ENCODE assay signal across 16 cellular contexts in the genomic region with DNA sequence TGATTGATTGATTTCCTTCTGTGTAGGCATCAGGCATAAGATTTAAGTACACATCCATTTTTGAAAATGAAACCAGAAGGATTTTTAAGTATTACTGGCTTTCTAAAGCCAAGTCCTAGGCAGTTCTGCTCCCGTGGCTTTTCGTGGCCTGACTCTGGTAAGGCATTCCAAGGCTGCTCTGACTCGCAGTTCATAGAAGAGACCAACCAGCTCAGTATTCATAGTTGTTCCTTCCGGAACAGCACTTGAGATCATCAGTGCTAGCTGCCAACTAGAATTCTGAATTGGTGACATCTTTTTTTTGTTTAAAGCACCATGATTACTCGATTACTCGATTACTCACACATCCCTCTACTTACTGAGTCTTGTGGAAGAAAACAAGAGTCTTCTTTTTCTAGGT. TPM values are rescaled to one million over a fixed set of nuclear protein-coding genes. Genes with fewer than 3 reads are reported as not detected.
A peak's percentile ranks its signal among the peaks of the same experiment; 100 is the strongest.
DNase-seq lines count a peak whose midpoint lies in the region; ATAC-seq, FAIRE-seq and TF ChIP-seq lines count a peak whose summit lies in the region.
"Had no signal": no experiment of that assay in that cellular context is flagged by ENCODE, and none has a peak within 500 bp of the region (broad histone marks: within the 10 kb centered on the region; RNA-seq: fewer than 3 reads in every experiment).

No MANE protein-coding gene starts in this region.

- no peaks in the 10 kb centered on the region for H3K4me1 ChIP-seq in CD8-positive, alpha-beta T cell (ENCODE audit: insufficient read depth, low read length)
- no peaks in the 10 kb centered on the region for H3K4me1 ChIP-seq in endothelial cell of umbilical vein (ENCODE audit: control insufficient read depth, extremely low read depth, insufficient read depth, low read length)
- H3K4me1 ChIP-seq: lower lobe of right lung, tibial artery had no signal

- H3K4me3 ChIP-seq in CD8-positive, alpha-beta T cell (ENCODE audit: low read depth, low read length), result no peak overlapping the region
- no peak overlapping the region for H3K4me3 ChIP-seq in endothelial cell of umbilical vein (replicated peaks in 1 of 3; ENCODE audit: insufficient read depth in 1 of 3, low read depth in 1 of 3, low read length in 3 of 3)
- no peak overlapping the region for H3K4me3 ChIP-seq in H7 (ENCODE audit: insufficient read depth, low read depth, low read length)
- H3K4me3 ChIP-seq: lower lobe of right lung, PC-9, tibial artery had no signal

- H3K9me3 ChIP-seq in CD8-positive, alpha-beta T cell (ENCODE audit: low read length), result no peaks in the 10 kb centered on the region
- no peaks in the 10 kb centered on the region for H3K9me3 ChIP-seq in endothelial cell of umbilical vein (replicated peaks; ENCODE audit: control insufficient read depth, insufficient read depth, low read length)
- H3K9me3 ChIP-seq: lower lobe of right lung, tibial artery had no signal

- no peak overlapping the region for H3K4me3 Mint-ChIP-seq in CD8-positive, alpha-beta T cell
- H3K4me3 Mint-ChIP-seq: activated naive CD4-positive, alpha-beta T cell treated with anti-CD3 and anti-CD28 coated beads for 36 hours; T-helper 1 cell treated with Interleukin-12 subunit alpha and Interleukin-12 subunit beta and Interleukin-4 antibody, amounts not matched to agents 30 μg/mL and 1 μg/mL, for 36 hours had no signal

- H3K9me1 ChIP-seq in endothelial cell of umbilical vein (replicated peaks; ENCODE audit: control insufficient read depth, extremely low read depth, insufficient read depth, low read length), result no peaks in the 10 kb centered on the region

- no peak overlapping the region for H3K27ac ChIP-seq in CD8-positive, alpha-beta T cell (ENCODE audit: low read depth, low read length)
- H3K27ac ChIP-seq in endothelial cell of umbilical vein (ENCODE audit: insufficient read depth, low read depth, low read length), result no peak overlapping the region
- H3K27ac ChIP-seq: lower lobe of right lung, PC-9, tibial artery had no signal

- H2AFZ ChIP-seq in endothelial cell of umbilical vein (ENCODE audit: low read depth, low read length), result no peak overlapping the region
- H2AFZ ChIP-seq: PC-9 had no signal

- no peaks in the 10 kb centered on the region for H3K9me3 Mint-ChIP-seq in CD8-positive, alpha-beta T cell
- H3K9me3 Mint-ChIP-seq: activated naive CD4-positive, alpha-beta T cell treated with anti-CD3 and anti-CD28 coated beads for 36 hours; T-helper 1 cell treated with Interleukin-12 subunit alpha and Interleukin-12 subunit beta and Interleukin-4 antibody, amounts not matched to agents 30 μg/mL and 1 μg/mL, for 36 hours had no signal

- FAIRE-seq in RCC 7860 (lab: Jason Lieb, UNC) (no peak), endothelial cell of umbilical vein (lab: Jason Lieb, UNC) (no peak)

- H3K27me3 ChIP-seq in CD8-positive, alpha-beta T cell (ENCODE audit: insufficient read depth, low read length), result no peaks in the 10 kb centered on the region
- H3K27me3 ChIP-seq in endothelial cell of umbilical vein (ENCODE audit: control insufficient read depth in 2 of 2, insufficient read depth in 2 of 2, low read length in 2 of 2) (no peaks in the 10 kb centered on the region), H7 (ENCODE audit: control insufficient read depth, insufficient read depth, low read length) (no peaks in the 10 kb centered on the region)
- H3K27me3 ChIP-seq: tibial artery had no signal

- dilution Hi-C loops in endothelial cell of umbilical vein (cut with MboI; ENCODE audit: extremely low pct_ligation_motif_present, low sequenced_read_pairs), result no loop called here

- CTCF ChIA-PET in CD8-positive, alpha-beta T cell (lab: Charles Lee), result no interaction called here
- CTCF ChIA-PET in endothelial cell of umbilical vein (lab: Charles Lee), result interaction anchor here (0.5 to 1.4 kb wide), 5 partner anchors 24 to 1247 kb away, joined by 3 to 5 read pairs (median 3); no protein-coding TSS in a partner anchor

- no peaks in the 10 kb centered on the region for H3K27me3 Mint-ChIP-seq in CD8-positive, alpha-beta T cell (ENCODE audit: low read depth)

- H4K20me1 ChIP-seq in endothelial cell of umbilical vein (replicated peaks; ENCODE audit: control insufficient read depth, extremely low read depth, insufficient read depth, low read length), result no peaks in the 10 kb centered on the region

- H3K79me2 ChIP-seq in endothelial cell of umbilical vein (ENCODE audit: control insufficient read depth, insufficient read depth, low read length), result no peaks in the 10 kb centered on the region

- peak overlapping the region; percentile 32 for H3K27ac Mint-ChIP-seq in CD8-positive, alpha-beta T cell
- H3K27ac Mint-ChIP-seq: activated naive CD4-positive, alpha-beta T cell treated with anti-CD3 and anti-CD28 coated beads for 36 hours; T-helper 1 cell treated with Interleukin-12 subunit alpha and Interleukin-12 subunit beta and Interleukin-4 antibody, amounts not matched to agents 30 μg/mL and 1 μg/mL, for 36 hours had no signal

- peaks cover 20% of the 10 kb centered on the region for H3K36me3 ChIP-seq in CD8-positive, alpha-beta T cell (ENCODE audit: insufficient read depth, low read length)
- H3K36me3 ChIP-seq in endothelial cell of umbilical vein (ENCODE audit: control insufficient read depth in 2 of 2, extremely low read depth in 1 of 2, insufficient read depth in 2 of 2, low read length in 2 of 2) (peaks cover 19 to 20% of the 10 kb centered on the region in 2 experiments), H7 (replicated peaks; ENCODE audit: control insufficient read depth, insufficient read depth, low read length) (peaks cover 36% of the 10 kb centered on the region)

- no peak for TF ChIP-seq POLR2A in endothelial cell of umbilical vein (IDR thresholded peaks at IDR 0.05; ENCODE audit: low read depth, low read length)

- no TSS peak for BruUV-seq in endothelial cell of umbilical vein (replicated peaks; lab: Mats Ljungman, UMichigan)

- peaks cover 2% of the 10 kb centered on the region for H3K4me1 Mint-ChIP-seq in CD8-positive, alpha-beta T cell (ENCODE audit: low read depth)

- no peak overlapping the region for H3K4me2 ChIP-seq in endothelial cell of umbilical vein (ENCODE audit: insufficient read depth, low read length)
- H3K4me2 ChIP-seq: PC-9 had no signal

- ATAC-seq in CD8-positive, alpha-beta T cell, result no peak
- ATAC-seq: lower lobe of right lung had no signal

- POLR2A ChIA-PET in CD8-positive, alpha-beta T cell (lab: Charles Lee), result no interaction called here
- POLR2A ChIA-PET in endothelial cell of umbilical vein (lab: Charles Lee), result no interaction called here

- H3K9ac ChIP-seq in endothelial cell of umbilical vein (replicated peaks; ENCODE audit: extremely low read depth, insufficient read depth, low read length), result no peak overlapping the region

- no peak for TF ChIP-seq CTCF in CD8-positive, alpha-beta T cell (IDR thresholded peaks at IDR 0.05)
- TF ChIP-seq CTCF in endothelial cell of umbilical vein (IDR thresholded peaks at IDR 0.05; ENCODE audit: extremely low read depth in 1 of 2, insufficient read depth in 1 of 2, low read depth in 1 of 2, low read length in 2 of 2), result no peak

- DNase-seq in CD8-positive, alpha-beta T cell, result no peak
- DNase-seq in RCC 7860 (ENCODE audit: low spot score) (peak; percentile 40), endothelial cell of umbilical vein (ENCODE audit: low read depth, low spot score) (peak; percentile 16), pons (ENCODE audit: low spot score) (peak; percentile 25), NCI-H2107 (lab: John Stamatoyannopoulos, UW) (no peak), H7 (no peak), CD1c-positive myeloid dendritic cell (ENCODE audit: extremely low spot score) (no peak)
- no peak for DNase-seq in activated CD4-positive, alpha-beta T cell treated with anti-CD3 and anti-CD28 coated beads for 1 hour
- DNase-seq: activated CD8-positive, alpha-beta memory T cell treated with anti-CD3 and anti-CD28 coated beads for 24 hours; activated naive CD4-positive, alpha-beta T cell treated with anti-CD3 and anti-CD28 coated beads for 36 hours; hippocampal formation; lower lobe of right lung; NCI-H345; PC-9; tibial artery had no signal

- intact Hi-C loops in CD8-positive, alpha-beta T cell (cut with DNase I, micrococcal nuclease), result loop anchor here (5.0 to 10.0 kb wide), 2 partner anchors 1263 to 1265 kb away; a partner anchor contains a TSS
- intact Hi-C loops in endothelial cell of umbilical vein (cut with micrococcal nuclease), result loop anchor here (10.0 kb wide), 1 partner anchor 1263 kb away; a partner anchor contains a TSS

- peaks cover 88% of the 10 kb centered on the region for H3K36me3 Mint-ChIP-seq in CD8-positive, alpha-beta T cell

TF ChIP-seq in endothelial cell of umbilical vein, 7 proteins besides CTCF, POLR2A, EP300 and RAD21 (continues in another document):
- no peak for TF ChIP-seq JUN (IDR thresholded peaks at IDR 0.05; ENCODE audit: borderline replicate concordance, insufficient read depth, insufficient read length, low read depth)
- TF ChIP-seq MYC (IDR thresholded peaks at IDR 0.05; ENCODE audit: low read depth, low read length), result no peak
- TF ChIP-seq FOS (IDR thresholded peaks at IDR 0.05; ENCODE audit: borderline replicate concordance, insufficient read depth, low read length), result no peak
- TF ChIP-seq GATA2 (IDR thresholded peaks at IDR 0.05; ENCODE audit: insufficient read depth, insufficient read length, low read depth, low read length), result no peak
- no peak for TF ChIP-seq POLR2AphosphoS5 (IDR thresholded peaks at IDR 0.05; ENCODE audit: insufficient read depth, low read depth, low read length)

RNA-seq across cellular contexts. Expression of a gene that starts 25.9 kb away (rescaled TPM):
- 10 to 100 TPM; 23.0 to 23.6 TPM for total RNA-seq in CD8-positive, alpha-beta T cell
- 25.6 and 27.4 TPM in 2 replicates for total RNA-seq in endothelial cell of umbilical vein
- 14.3 and 16.9 TPM in 2 replicates for polyA plus RNA-seq in endothelial cell of umbilical vein
- 10.6 and 11.7 TPM in 2 replicates for polyA plus RNA-seq in endothelial cell of umbilical vein (2011; cell fraction: cytosol; rRNA removed)
- polyA plus RNA-seq in endothelial cell of umbilical vein (2011; cell fraction: nucleus; rRNA removed), result 39.6 and 53.1 TPM in 2 replicates
- 15.9 and 17.1 TPM in 2 replicates for polyA plus RNA-seq in endothelial cell of umbilical vein (2012)
- 36.2 and 38.4 TPM in 2 replicates for polyA minus RNA-seq in endothelial cell of umbilical vein
- 13.4 TPM for polyA minus RNA-seq in endothelial cell of umbilical vein (2011; cell fraction: cytosol; rRNA and poly(A)+ RNA removed)
- 34.2 and 42.4 TPM in 2 replicates for polyA minus RNA-seq in endothelial cell of umbilical vein (2011; cell fraction: nucleus; rRNA and poly(A)+ RNA removed)
- total RNA-seq in H7 (2014; rRNA removed; shearing (Covaris generic)), result 33.9 and 42.4 TPM in 2 replicates

RNA-seq across cellular contexts. Expression of a gene that starts 29.5 kb away (rescaled TPM):
- 10 to 100 TPM; 46.5 to 47.3 TPM for total RNA-seq in CD8-positive, alpha-beta T cell
- total RNA-seq in endothelial cell of umbilical vein, result 23.1 and 28.9 TPM in 2 replicates
- polyA plus RNA-seq in endothelial cell of umbilical vein, result 7.6 and 11.3 TPM in 2 replicates
- polyA plus RNA-seq in endothelial cell of umbilical vein (2011; cell fraction: cytosol; rRNA removed), result 16.0 and 16.1 TPM in 2 replicates
- polyA plus RNA-seq in endothelial cell of umbilical vein (2011; cell fraction: nucleus; rRNA removed), result 32.4 and 40.3 TPM in 2 replicates
- 33.8 and 43.3 TPM in 2 replicates for polyA plus RNA-seq in endothelial cell of umbilical vein (2012)
- 52.6 and 59.0 TPM in 2 replicates for polyA minus RNA-seq in endothelial cell of umbilical vein
- 6.0 TPM for polyA minus RNA-seq in endothelial cell of umbilical vein (2011; cell fraction: cytosol; rRNA and poly(A)+ RNA removed)
- 38.0 and 52.2 TPM in 2 replicates for polyA minus RNA-seq in endothelial cell of umbilical vein (2011; cell fraction: nucleus; rRNA and poly(A)+ RNA removed)
- total RNA-seq in H7 (2014; rRNA removed; shearing (Covaris generic)), result 3.5 and 5.9 TPM in 2 replicates

Comparison
In these comparisons a context has a peak if more than half of its experiments do, and no peak if none do; other contexts are left out.
1. DNase-seq: peak in RCC 7860 (single experiment), endothelial cell of umbilical vein (single experiment) and pons (single experiment); none in CD8-positive, alpha-beta T cell (0 of 7), NCI-H2107 (single experiment), H7 (single experiment), activated CD4-positive, alpha-beta T cell treated with anti-CD3 and anti-CD28 coated beads for 1 hour (single experiment) and CD1c-positive myeloid dendritic cell (single experiment).